In the genomic region with DNA sequence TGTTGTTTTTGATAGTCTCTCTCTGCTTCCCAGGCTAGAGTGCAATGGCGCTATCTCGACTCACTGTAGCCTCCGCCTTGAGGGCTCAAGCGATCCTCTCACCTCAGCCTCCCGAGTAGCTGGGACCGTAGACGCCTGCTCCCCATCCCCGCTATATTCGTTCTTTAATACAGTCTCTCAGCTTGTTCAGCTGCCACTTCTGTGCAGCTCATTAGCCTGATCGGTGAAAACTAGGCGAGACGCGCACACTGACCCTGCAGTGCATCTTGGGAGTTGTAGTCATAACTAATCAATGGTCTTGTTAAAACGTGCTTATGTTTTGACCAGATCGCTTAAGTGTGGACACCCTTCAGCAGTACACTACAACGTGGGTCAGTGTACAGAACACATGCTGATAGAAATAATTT, we compare ENCODE assay signal across 8 cellular contexts. TPM values are rescaled to one million over a fixed set of nuclear protein-coding genes. Genes with fewer than 3 reads are reported as not detected.
A peak's percentile ranks its signal among the peaks of the same experiment; 100 is the strongest.
DNase-seq lines count a peak whose midpoint lies in the region; ATAC-seq, FAIRE-seq and TF ChIP-seq lines count a peak whose summit lies in the region.

No MANE protein-coding gene starts in this region.

- in situ Hi-C loops in ACHN (cut with HindIII; ENCODE audit: low pct_ligation_motif_present, low pct_unique_long_range_greater_than_20kb, low sequenced_read_pairs): no loop called here

- peaks cover 8 to 17% of the 10 kb centered on the region in 2 donors for H3K4me1 ChIP-seq in kidney (ENCODE audit: control insufficient read depth in 1 of 2, insufficient read depth in 1 of 2, low read depth in 1 of 2, low read length in 2 of 2)

- DNase-seq in ACHN (peak; percentile 55), NCI-H1694 treated with DMSO at 0.1 percent for 48 hours (lab: John Stamatoyannopoulos, UW) (peak; percentile 49), cerebellar cortex (ENCODE audit: low spot score) (peak; percentile 87), kidney (peak; percentile 73)
- peak; percentile 26 for DNase-seq in stimulated activated CD4-positive, alpha-beta T cell treated with anti-CD3 and anti-CD28 coated beads, Interleukin-2, amount 100 ng/mL, for 4 hours (ENCODE audit: low read depth)

- TF ChIP-seq CTCF in VCaP (conservative IDR thresholded peaks at IDR 0.05) (no peak), kidney (IDR thresholded peaks at IDR 0.05; ENCODE audit: borderline replicate concordance, extremely low read depth, insufficient read depth) (no peak)

- no peaks in the 10 kb centered on the region for H3K9me3 ChIP-seq in kidney (ENCODE audit: control insufficient read depth in 1 of 2, low read length in 2 of 2)

- intact Hi-C loops in kidney (cut with DNase I): no loop called here

- H3K27ac ChIP-seq in VCaP (peak overlapping the region; percentile 99), kidney (ENCODE audit: low read depth in 2 of 2, low read length in 2 of 2) (peak overlapping the region; percentile 92 to 96)

- H3K9ac ChIP-seq in kidney (ENCODE audit: low read length in 2 of 2): peak overlapping the region; percentile 90 to 96

- ATAC-seq in GM18499 (IDR thresholded peaks at IDR 0.05; ENCODE audit: insufficient read depth, unreplicated experiment): peak; percentile 32
- ATAC-seq in HG02884 (IDR thresholded peaks at IDR 0.05; ENCODE audit: unreplicated experiment): peak; percentile 39

- H3K36me3 ChIP-seq in kidney (ENCODE audit: control insufficient read depth in 1 of 2, insufficient read depth in 2 of 2, low read length in 2 of 2): peaks cover 0 to 5% of the 10 kb centered on the region in 2 donors

- no peak for FAIRE-seq in kidney (lab: Jason Lieb, UNC)

- H3K4me3 ChIP-seq in kidney (ENCODE audit: low read length in 2 of 2): peak overlapping the region; percentile 94 to 98

RNA-seq across cellular contexts. Expression of a gene that starts 1.2 kb away (rescaled TPM):
- total RNA-seq in kidney: 66.0 TPM
- 24.0 TPM for polyA plus RNA-seq in kidney (ENCODE audit: insufficient read depth, low read depth, low replicate concordance)

Comparison
In these comparisons a context has a peak if more than half of its experiments do, and no peak if none do; other contexts are left out.
1. Peak in every context shown above with its lines: DNase-seq, ATAC-seq, H3K4me3 ChIP-seq and H3K27ac ChIP-seq.
2. DNase-seq: peak in every context shown above with its lines; median percentile 87 in cerebellar cortex; 73 in kidney; 55 in ACHN; 49 in NCI-H1694 treated with DMSO at 0.1 percent for 48 hours; 26 in stimulated activated CD4-positive, alpha-beta T cell treated with anti-CD3 and anti-CD28 coated beads, Interleukin-2, amount 100 ng/mL, for 4 hours.